Comparison of ENCODE assay signal across 15 cellular contexts in genomic region chr17:46057366-46057765, GRCh38. TPM values are rescaled to one million over a fixed set of nuclear protein-coding genes. Genes with fewer than 3 reads are reported as not detected.
A peak's percentile ranks its signal among the peaks of the same experiment; 100 is the strongest.
DNase-seq lines count a peak whose midpoint lies in the region; ATAC-seq, FAIRE-seq and TF ChIP-seq lines count a peak whose summit lies in the region.
"Had no signal": no experiment of that assay in that cellular context is flagged by ENCODE, and none has a peak within 500 bp of the region (broad histone marks: within the 10 kb centered on the region; RNA-seq: fewer than 3 reads in every experiment).

No MANE protein-coding gene starts in this region.

- no peak overlapping the region for H2BK15ac ChIP-seq in IMR-90 (ENCODE audit: low read depth, low read length)

- WGBS in IMR-90 (ENCODE audit: extremely low coverage in 2 of 2, insufficient read length in 1 of 2), 2 experiments, result no CpG with 5 or more reads among the region's 4 CpGs
- 40 to 42% methylated on average over 4 of the region's 4 CpGs for WGBS in pancreas, 2 donors

- peaks cover 4% of the 10 kb centered on the region for H3K9me1 ChIP-seq in IMR-90 (ENCODE audit: insufficient read depth, low read length)

- peak overlapping the region; percentile 53 for H2BK5ac ChIP-seq in IMR-90 (ENCODE audit: low read depth, low read length, poor library complexity, severe bottlenecking)

- ATAC-seq in IMR-90 (ENCODE audit: low read depth), result no peak
- ATAC-seq in pancreas, result peak; percentile 44 to 61 (median 58)
- ATAC-seq in HG02588 (IDR thresholded peaks at IDR 0.05; ENCODE audit: unreplicated experiment), result no peak

- no peak overlapping the region for H4K5ac ChIP-seq in IMR-90 (ENCODE audit: low read depth, low read length)

- H3K9me3 Mint-ChIP-seq in Calu3 (ENCODE audit: low read depth, unreplicated experiment) (no peaks in the 10 kb centered on the region), endothelial cell (ENCODE audit: unreplicated experiment) (no peaks in the 10 kb centered on the region)

- H3K9me3 ChIP-seq in IMR-90 (ENCODE audit: control insufficient read depth, insufficient read depth, low read length) (no peaks in the 10 kb centered on the region), pancreas (no peaks in the 10 kb centered on the region)
- H3K9me3 ChIP-seq: right atrium auricular region had no signal

- no peak overlapping the region for H2AK9ac ChIP-seq in IMR-90 (replicated peaks; ENCODE audit: low read depth, low read length, poor library complexity)

- intact Hi-C loops in Calu3 (cut with micrococcal nuclease; ENCODE audit: unreplicated experiment), result no loop called here
- intact Hi-C loops in IMR-90 (cut with micrococcal nuclease), result no loop called here
- intact Hi-C loops in pancreas (cut with DNase I), result loop anchor here in 1 of 3 donors (10.0 kb wide), 2 partner anchors 67 to 107 kb away; no protein-coding TSS in a partner anchor

- in situ Hi-C loops in IMR-90 (cut with MboI; ENCODE audit: low sequenced_read_pairs), result no loop called here

- no peak overlapping the region for H3K4ac ChIP-seq in IMR-90 (ENCODE audit: low read depth, low read length)

- no peak overlapping the region for H2AFZ ChIP-seq in IMR-90 (replicated peaks; ENCODE audit: low read length, poor library complexity)

- no peak overlapping the region for H4K91ac ChIP-seq in IMR-90 (ENCODE audit: insufficient read depth, low read depth, low read length)

- H3K4me3 ChIP-seq in IMR-90 (ENCODE audit: insufficient read depth, low read depth, low read length), result no peak overlapping the region
- no peak overlapping the region for H3K4me3 ChIP-seq in pancreas
- H3K4me3 ChIP-seq: right atrium auricular region had no signal

- peaks cover 29% of the 10 kb centered on the region for H4K20me1 ChIP-seq in IMR-90 (ENCODE audit: insufficient read depth, low read length)

- no peak overlapping the region for H3K18ac ChIP-seq in IMR-90 (ENCODE audit: low read depth, low read length)

- no peaks in the 10 kb centered on the region for H3K27me3 Mint-ChIP-seq in Calu3 (ENCODE audit: unreplicated experiment)
- H3K27me3 Mint-ChIP-seq in endothelial cell (ENCODE audit: unreplicated experiment), result peaks cover 6% of the 10 kb centered on the region

- TF ChIP-seq RAD21 in IMR-90 (IDR thresholded peaks at IDR 0.05; ENCODE audit: low read length), result no peak

- peak overlapping the region; percentile 10 for H3K27ac Mint-ChIP-seq in Calu3 (ENCODE audit: unreplicated experiment)
- H3K27ac Mint-ChIP-seq in endothelial cell (ENCODE audit: unreplicated experiment), result no peak overlapping the region

- DNase-seq in Calu3 (no peak), IMR-90 (no peak), dermis blood vessel endothelial cell (peak; percentile 59), pancreas (no peak), ureter (ENCODE audit: low spot score) (no peak), NCI-H2029 treated with DMSO at 0.1 percent for 48 hours (lab: John Stamatoyannopoulos, UW) (no peak), endothelial cell (ENCODE audit: low spot score) (no peak)
- DNase-seq: activated CD8-positive, alpha-beta memory T cell treated with anti-CD3 and anti-CD28 coated beads for 24 hours; H7; Karpas-422; NCI-H1105 treated with DMSO at 0.1 percent for 48 hours had no signal

- peaks cover 4% of the 10 kb centered on the region; the same call in 1 of the 2 replicates for H3K4me1 ChIP-seq in IMR-90 (ENCODE audit: control insufficient read depth, insufficient read depth, low read length)
- peaks cover 15 to 42% (median 41%) of the 10 kb centered on the region in 3 donors for H3K4me1 ChIP-seq in pancreas

- peaks cover 63% of the 10 kb centered on the region for H3K36me3 Mint-ChIP-seq in Calu3 (ENCODE audit: insufficient read depth, unreplicated experiment)
- peaks cover 14% of the 10 kb centered on the region for H3K36me3 Mint-ChIP-seq in endothelial cell (ENCODE audit: low read depth, unreplicated experiment)

- H3K4me3 Mint-ChIP-seq in Calu3 (ENCODE audit: low read depth, unreplicated experiment) (no peak overlapping the region), endothelial cell (ENCODE audit: unreplicated experiment) (no peak overlapping the region)

- no TSS peak for BruUV-seq in Calu3 (replicated peaks; lab: Mats Ljungman, UMichigan)
- no TSS peak for BruUV-seq in IMR-90 (replicated peaks; lab: Mats Ljungman, UMichigan)

- H2BK20ac ChIP-seq in IMR-90 (ENCODE audit: low read depth, low read length), result no peak overlapping the region

- no peaks in the 10 kb centered on the region for H3K27me3 ChIP-seq in IMR-90 (ENCODE audit: control insufficient read depth, insufficient read depth, low read length)
- no peaks in the 10 kb centered on the region for H3K27me3 ChIP-seq in pancreas
- H3K27me3 ChIP-seq: right atrium auricular region had no signal

- CTCF ChIA-PET in Calu3 (lab: Charles Lee), result interaction anchor here (1.1 to 2.3 kb wide), 5 partner anchors 11 to 136 kb away, joined by 3 to 7 read pairs (median 4); partner anchors contain the start of gene KANSL1
- CTCF ChIA-PET in IMR-90 (lab: Yijun Ruan, JAX), result interaction anchor here (0.6 to 1.3 kb wide), 3 partner anchors 13 to 156 kb away, joined by 4 to 8 read pairs (median 5); no protein-coding TSS in a partner anchor

- dilution Hi-C loops in IMR-90 (cut with HindIII; ENCODE audit: low sequenced_read_pairs, unreplicated experiment), result no loop called here

- no peak for FAIRE-seq in pancreas (lab: Jason Lieb, UNC)

- H3K27ac ChIP-seq in IMR-90 (ENCODE audit: insufficient read depth, low read length) (no peak overlapping the region), pancreas (peak overlapping the region in 2 of 4 donors; percentile 55 to 70)
- H3K27ac ChIP-seq: right atrium auricular region had no signal

- no peak overlapping the region for H2AK5ac ChIP-seq in IMR-90 (ENCODE audit: low read depth, low read length)

- POLR2A ChIA-PET in IMR-90 (lab: Charles Lee; ENCODE audit: unreplicated experiment), result no interaction called here

- peaks cover 28% of the 10 kb centered on the region for H3K4me1 Mint-ChIP-seq in Calu3 (ENCODE audit: low read depth, unreplicated experiment)
- peaks cover 6% of the 10 kb centered on the region for H3K4me1 Mint-ChIP-seq in endothelial cell (ENCODE audit: unreplicated experiment)

- H3K9ac ChIP-seq in IMR-90 (ENCODE audit: low read depth, low read length), result no peak overlapping the region

- no peak overlapping the region for H3K4me2 ChIP-seq in IMR-90 (ENCODE audit: low read depth, low read length)

- no peak for TF ChIP-seq POLR2A in IMR-90 (IDR thresholded peaks at IDR 0.05; ENCODE audit: low read depth, low read length)

- H3K79me1 ChIP-seq in IMR-90 (ENCODE audit: low read depth in 1 of 2, low read length in 2 of 2), result peaks cover 19 to 67% of the 10 kb centered on the region in 2 experiments

- no peak overlapping the region for H4K8ac ChIP-seq in IMR-90 (ENCODE audit: low read depth in 2 of 2, low read length in 2 of 2)

- H3K36me3 ChIP-seq in IMR-90 (ENCODE audit: control insufficient read depth, insufficient read depth, low read length) (peaks cover 10% of the 10 kb centered on the region), pancreas (no peaks in the 10 kb centered on the region)
- H3K36me3 ChIP-seq: right atrium auricular region had no signal

- H3K56ac ChIP-seq in IMR-90 (ENCODE audit: extremely low read depth, insufficient read depth, low read length), result no peak overlapping the region

- H3K14ac ChIP-seq in IMR-90 (replicated peaks; ENCODE audit: low read depth, low read length), result no peak overlapping the region; the same call in 1 of the 2 replicates

- H2BK120ac ChIP-seq in IMR-90 (ENCODE audit: low read depth, low read length), result no peak overlapping the region

- no peak overlapping the region for H3K23ac ChIP-seq in IMR-90 (ENCODE audit: low read depth, low read length)

- TF ChIP-seq CTCF in Calu3 (IDR thresholded peaks at IDR 0.05; ENCODE audit: unreplicated experiment) (no peak), IMR-90 (conservative IDR thresholded peaks at IDR 0.05; ENCODE audit: low read depth, low read length) (no peak), pancreas (IDR thresholded peaks at IDR 0.05) (no peak), endothelial cell (IDR thresholded peaks at IDR 0.05; ENCODE audit: unreplicated experiment) (no peak)

TF ChIP-seq in IMR-90, 13 proteins besides CTCF, POLR2A, EP300 and RAD21:
- TF ChIP-seq SMC3 (IDR thresholded peaks at IDR 0.05; ENCODE audit: low read depth, low read length) (no peak), MXI1 (IDR thresholded peaks at IDR 0.05; ENCODE audit: borderline replicate concordance, low read depth, low read length) (no peak), MAZ (IDR thresholded peaks at IDR 0.05; ENCODE audit: borderline replicate concordance, low read depth, low read length) (no peak), MAFK (IDR thresholded peaks at IDR 0.05; ENCODE audit: low read depth, low read length) (no peak), FOS (IDR thresholded peaks at IDR 0.05; ENCODE audit: low read depth, low read length) (no peak), CHD1 (IDR thresholded peaks at IDR 0.05; ENCODE audit: low read depth, low read length) (no peak), NFE2L2 (IDR thresholded peaks at IDR 0.05; ENCODE audit: low read depth, low read length) (no peak), RCOR1 (IDR thresholded peaks at IDR 0.05; ENCODE audit: insufficient replicate concordance, low read length) (no peak), ELK1 (IDR thresholded peaks at IDR 0.05; ENCODE audit: borderline replicate concordance, low read depth, low read length) (no peak), RFX5 (IDR thresholded peaks at IDR 0.05; ENCODE audit: low read depth, low read length) (no peak), BHLHE40 (IDR thresholded peaks at IDR 0.05; ENCODE audit: low read depth, low read length) (no peak), CEBPB (IDR thresholded peaks at IDR 0.05; ENCODE audit: low read depth, low read length) (no peak)

RNA-seq across cellular contexts. Expression of gene STH, which starts 58.3 kb away (rescaled TPM):
- total RNA-seq in Calu3 (2022) (not detected in 2 replicates), IMR-90 (2012; rRNA removed) (not detected in 2 replicates), dermis blood vessel endothelial cell (not detected in 2 replicates), pancreas (not detected), ureter (not detected), endothelial cell (ENCODE audit: unreplicated experiment) (not detected)
- polyA plus RNA-seq in IMR-90 (2012; rRNA removed) (not detected in 2 replicates), pancreas (not detected)
- polyA plus RNA-seq in IMR-90 (2012; cell fraction: cytosol; rRNA removed), result not detected in 2 replicates
- not detected in 2 replicates for polyA plus RNA-seq in IMR-90 (2012; cell fraction: nucleus; rRNA removed; ENCODE audit: low replicate concordance)
- total RNA-seq: H7, lower leg skin, right atrium auricular region had no signal
- polyA plus RNA-seq: neural cell had no signal

Comparison
In these comparisons a context has a peak if more than half of its experiments do, and no peak if none do; other contexts are left out.
1. ATAC-seq: peak in pancreas (4 of 4); none in IMR-90 (single experiment) and HG02588 (single experiment).